ENCODE assay signal across 21 cellular contexts in the genomic region with DNA sequence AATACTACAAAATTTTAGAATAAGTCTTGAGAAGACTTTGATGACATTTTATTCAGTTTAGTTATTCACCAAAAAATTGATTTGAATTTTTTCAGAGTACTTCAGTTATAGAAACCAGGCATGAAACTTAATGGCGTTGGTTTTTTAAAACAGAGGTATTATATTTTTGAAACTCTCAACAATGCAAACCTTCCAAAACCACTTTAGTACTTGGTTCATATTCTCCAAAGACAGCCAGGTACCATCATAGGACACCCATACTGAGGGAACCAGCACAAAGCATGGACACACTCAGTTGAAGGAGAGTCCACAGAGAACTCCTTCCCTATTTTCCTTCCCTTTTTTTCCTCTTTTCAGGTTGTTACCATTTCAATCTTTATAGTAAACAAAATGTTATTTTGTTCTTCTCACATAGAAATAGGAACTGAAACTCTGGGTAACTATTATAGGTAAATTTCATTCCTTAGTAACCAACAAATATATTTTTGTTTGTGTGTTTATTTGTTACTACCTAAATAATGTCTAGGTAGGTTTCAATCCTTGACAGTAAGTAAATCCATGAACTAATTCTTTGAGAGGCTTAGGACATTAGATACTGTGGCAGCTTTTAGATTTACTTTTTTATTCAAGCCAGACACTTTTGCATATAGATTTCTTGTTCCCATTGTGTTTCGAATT.
DNase-seq lines count a peak whose midpoint lies in the region; ATAC-seq and TF ChIP-seq lines count a peak whose summit lies in the region.
"Had no signal": no experiment of that assay in that cellular context is flagged by ENCODE, and none has a peak within 500 bp of the region (broad histone marks: within the 10 kb centered on the region; RNA-seq: fewer than 3 reads in every experiment).

No MANE protein-coding gene starts in this region.

- intact Hi-C loops in PC-9 (cut with micrococcal nuclease; ENCODE audit: unreplicated experiment) = no loop called here
- intact Hi-C loops in esophagus squamous epithelium (cut with DNase I) = no loop called here

- H3K27ac ChIP-seq in PC-9 = no peak overlapping the region
- no peak overlapping the region for H3K27ac ChIP-seq in esophagus squamous epithelium
- H3K27ac ChIP-seq: BLaER1, KMS-11 had no signal

- H3K36me3 ChIP-seq in PC-9 (ENCODE audit: low read depth) (no peaks in the 10 kb centered on the region), esophagus squamous epithelium (no peaks in the 10 kb centered on the region)
- H3K36me3 ChIP-seq: BLaER1 had no signal

- no peak overlapping the region for H3K27ac Mint-ChIP-seq in stimulated activated memory B cell treated with anti-CD40 and anti-IgM and Interleukin-4, amounts not matched to agents 10 μg/mL and 1 μg/mL and 100 μg/mL, for 72 hours
- H3K27ac Mint-ChIP-seq: CD8-positive, alpha-beta T cell had no signal

- no peaks in the 10 kb centered on the region for H3F3A ChIP-seq in PC-9 (ENCODE audit: insufficient read depth, low read depth)

- peaks cover 7% of the 10 kb centered on the region for H3K4me1 Mint-ChIP-seq in stimulated activated memory B cell treated with anti-CD40 and anti-IgM and Interleukin-4, amounts not matched to agents 10 μg/mL and 1 μg/mL and 100 μg/mL, for 72 hours

- no TSS peak for BruUV-seq in PC-9 (replicated peaks; lab: Mats Ljungman, UMichigan)

- CTCF ChIA-PET in PC-9 (lab: Charles Lee) = no interaction called here

- DNase-seq in PC-9 = no peak
- DNase-seq in foreskin melanocyte = no peak
- DNase-seq in esophagus squamous epithelium (lab: John Stamatoyannopoulos, UW) = no peak
- DNase-seq: CD8-positive, alpha-beta T cell; DMS79 treated with DMSO at 0.1 percent for 48 hours; HCEC 1CT; NCI-H1092; NCI-H146; NCI-H2081 treated with DMSO at 0.1 percent for 48 hours; NCI-H524; SHP77 treated with DMSO at 0.1 percent for 48 hours; T-helper 1 cell had no signal

- peaks cover 8% of the 10 kb centered on the region for H3K27me3 Mint-ChIP-seq in stimulated activated memory B cell treated with anti-CD40 and anti-IgM and Interleukin-4, amounts not matched to agents 10 μg/mL and 1 μg/mL and 100 μg/mL, for 72 hours

- no peak for TF ChIP-seq POLR2A in esophagus squamous epithelium (IDR thresholded peaks at IDR 0.05)

- POLR2A ChIA-PET in PC-9 (lab: Charles Lee; ENCODE audit: unreplicated experiment) = no interaction called here

- WGBS in esophagus squamous epithelium, 2 donors = 73 to 81% methylated on average over 2 of the region's 2 CpGs

- TF ChIP-seq CTCF in PC-9 (conservative IDR thresholded peaks at IDR 0.05) (no peak), esophagus squamous epithelium (IDR thresholded peaks at IDR 0.05) (no peak)

- no peaks in the 10 kb centered on the region for H3K36me3 Mint-ChIP-seq in stimulated activated memory B cell treated with anti-CD40 and anti-IgM and Interleukin-4, amounts not matched to agents 10 μg/mL and 1 μg/mL and 100 μg/mL, for 72 hours
- H3K36me3 Mint-ChIP-seq: CD8-positive, alpha-beta T cell had no signal

- H3K4me2 ChIP-seq in PC-9 = no peak overlapping the region
- H3K4me2 ChIP-seq: BLaER1, KMS-11 had no signal

- no peaks in the 10 kb centered on the region for H3K79me2 ChIP-seq in PC-9 (ENCODE audit: low read depth)

- H3K9me3 Mint-ChIP-seq in stimulated activated memory B cell treated with anti-CD40 and anti-IgM and Interleukin-4, amounts not matched to agents 10 μg/mL and 1 μg/mL and 100 μg/mL, for 72 hours = no peaks in the 10 kb centered on the region
- H3K9me3 Mint-ChIP-seq: CD8-positive, alpha-beta T cell had no signal

- H4K20me1 ChIP-seq in PC-9 (ENCODE audit: insufficient read depth) = no peaks in the 10 kb centered on the region
- H4K20me1 ChIP-seq: BLaER1 had no signal

- H3K9me2 ChIP-seq in PC-9 (ENCODE audit: insufficient read depth) = no peaks in the 10 kb centered on the region

- H3K4me3 Mint-ChIP-seq in stimulated activated memory B cell treated with anti-CD40 and anti-IgM and Interleukin-4, amounts not matched to agents 10 μg/mL and 1 μg/mL and 100 μg/mL, for 72 hours = no peak overlapping the region
- H3K4me3 Mint-ChIP-seq: CD8-positive, alpha-beta T cell had no signal

- H3K4me3 ChIP-seq in PC-9 = no peak overlapping the region
- no peak overlapping the region for H3K4me3 ChIP-seq in esophagus squamous epithelium
- H3K4me3 ChIP-seq: BLaER1 had no signal

- H3K4me1 ChIP-seq in PC-9 (replicated peaks; ENCODE audit: insufficient read depth) (no peaks in the 10 kb centered on the region), esophagus squamous epithelium (no peaks in the 10 kb centered on the region)
- H3K4me1 ChIP-seq: BLaER1 had no signal

- 0 out of 2 replicates have a peak overlapping the region, but pooled peaks have one; percentile 17 for H2AFZ ChIP-seq in PC-9

- H3K27me3 ChIP-seq in PC-9 (ENCODE audit: insufficient read depth, low read depth) (no peaks in the 10 kb centered on the region), esophagus squamous epithelium (no peaks in the 10 kb centered on the region)
- H3K27me3 ChIP-seq: BLaER1 had no signal

- no peaks in the 10 kb centered on the region for H3K9me3 ChIP-seq in PC-9 (ENCODE audit: insufficient read depth, low read depth)
- H3K9me3 ChIP-seq in esophagus squamous epithelium = no peaks in the 10 kb centered on the region
- H3K9me3 ChIP-seq: BLaER1 had no signal

- peak; percentile 46 for ATAC-seq in GM18502 (IDR thresholded peaks at IDR 0.05; ENCODE audit: poor library complexity, unreplicated experiment)
- ATAC-seq in HG02798 (IDR thresholded peaks at IDR 0.05; ENCODE audit: poor library complexity, unreplicated experiment) = peak; percentile 48
- peak; percentile 77 for ATAC-seq in HG03342 (IDR thresholded peaks at IDR 0.05; ENCODE audit: unreplicated experiment)
- ATAC-seq in HG03571 (IDR thresholded peaks at IDR 0.05; ENCODE audit: unreplicated experiment) = no peak
- ATAC-seq in stimulated activated memory B cell treated with anti-CD40 and anti-IgM and Interleukin-4, amounts not matched to agents 10 μg/mL and 1 μg/mL and 100 μg/mL, for 72 hours = no peak
- ATAC-seq: CD8-positive, alpha-beta T cell; HepG2; SK-N-SH treated with all-trans-retinoic acid at 6 μM for 48 hours had no signal

Comparison
In these comparisons a context has a peak if more than half of its experiments do, and no peak if none do; other contexts are left out.
1. ATAC-seq: peak in GM18502 (single experiment), HG02798 (single experiment) and HG03342 (single experiment); none in HG03571 (single experiment) and stimulated activated memory B cell treated with anti-CD40 and anti-IgM and Interleukin-4, amounts not matched to agents 10 μg/mL and 1 μg/mL and 100 μg/mL, for 72 hours (single experiment).